18 cellular contexts compared by ENCODE assay signal in the genomic region with DNA sequence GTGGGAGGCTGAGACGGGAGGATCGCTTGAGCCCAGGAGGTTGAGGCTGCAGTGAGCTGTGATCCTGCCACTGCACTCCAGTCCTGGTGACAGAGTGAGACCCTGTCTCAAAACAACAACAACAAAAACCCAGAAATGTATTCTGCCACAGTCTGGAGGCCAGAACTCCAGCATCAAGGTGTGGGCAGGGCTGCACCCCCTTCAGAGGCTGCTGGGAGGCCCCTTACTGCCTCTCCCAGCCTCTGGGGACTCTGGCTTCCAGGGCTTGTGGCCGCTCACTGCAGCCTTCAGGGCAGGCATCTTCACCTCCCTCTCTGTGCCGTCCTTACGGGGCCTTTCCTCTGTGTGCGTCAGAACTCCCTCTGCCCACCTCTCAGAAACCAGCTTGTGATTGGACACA.
DNase-seq lines count a peak whose midpoint lies in the region; ATAC-seq and TF ChIP-seq lines count a peak whose summit lies in the region.
"Had no signal": no experiment of that assay in that cellular context is flagged by ENCODE, and none has a peak within 500 bp of the region (broad histone marks: within the 10 kb centered on the region; RNA-seq: fewer than 3 reads in every experiment).

No MANE protein-coding gene starts in this region.

- peak overlapping the region in 1 of 2 experiments; percentile 92 for H2BK12ac ChIP-seq in mesenchymal stem cell (ENCODE audit: low read length in 2 of 2)

- no peak overlapping the region for H3K27ac Mint-ChIP-seq in activated CD8-positive, alpha-beta memory T cell treated with anti-CD3 and anti-CD28 coated beads, Interleukin-2, amount 10 ng/mL, durations not matched to agents 7 days and 5 days
- H3K27ac Mint-ChIP-seq in CD8-positive, alpha-beta memory T cell = no peak overlapping the region
- no peak overlapping the region for H3K27ac Mint-ChIP-seq in activated B cell treated with CpG ODN at 0.5 μM for 24 hours
- H3K27ac Mint-ChIP-seq: activated T-helper 1 cell treated with anti-CD3 and anti-CD28 coated beads, Interleukin-12 subunit alpha, Interleukin-12 subunit beta, Interleukin-2, Interleukin-4 antibody, amounts not matched to agents 30 ng/mL and 10 ng/mL and 1 ng/mL, durations not matched to agents 14 hours and 24 hours and 36 hours; CD4-positive, alpha-beta T cell; mesothelial cell of epicardium; natural killer cell treated with Interleukin-12 subunit alpha and Interleukin-12 subunit beta and Interleukin-15 and Interleukin-18, amount 100 ng/mL, for 72 hours had no signal

- H2BK15ac ChIP-seq in mesenchymal stem cell (ENCODE audit: low read depth, poor library complexity, severe bottlenecking) = peak overlapping the region; percentile 77

- peak overlapping the region; percentile 64 for H4K91ac ChIP-seq in mesenchymal stem cell (ENCODE audit: low read length)

- peak overlapping the region in 1 of 2 experiments; percentile 86 for H3K14ac ChIP-seq in mesenchymal stem cell (ENCODE audit: low read length in 2 of 2)

- no peaks in the 10 kb centered on the region for H3K9me3 Mint-ChIP-seq in activated CD8-positive, alpha-beta memory T cell treated with anti-CD3 and anti-CD28 coated beads, Interleukin-2, amount 10 ng/mL, durations not matched to agents 7 days and 5 days (ENCODE audit: low read depth)
- no peaks in the 10 kb centered on the region for H3K9me3 Mint-ChIP-seq in CD8-positive, alpha-beta memory T cell
- H3K9me3 Mint-ChIP-seq in activated B cell treated with CpG ODN at 0.5 μM for 24 hours = no peaks in the 10 kb centered on the region
- H3K9me3 Mint-ChIP-seq: activated T-helper 1 cell treated with anti-CD3 and anti-CD28 coated beads, Interleukin-12 subunit alpha, Interleukin-12 subunit beta, Interleukin-2, Interleukin-4 antibody, amounts not matched to agents 30 ng/mL and 10 ng/mL and 1 ng/mL, durations not matched to agents 14 hours and 24 hours and 36 hours; CD4-positive, alpha-beta T cell; mesothelial cell of epicardium; natural killer cell treated with Interleukin-12 subunit alpha and Interleukin-12 subunit beta and Interleukin-15 and Interleukin-18, amount 100 ng/mL, for 72 hours had no signal

- no peak overlapping the region for H2AFZ ChIP-seq in mesenchymal stem cell (ENCODE audit: low read depth, low read length)
- H2AFZ ChIP-seq: parathyroid adenoma had no signal

- DNase-seq in activated CD8-positive, alpha-beta memory T cell treated with anti-CD3 and anti-CD28 coated beads for 24 hours = peak; percentile 42
- DNase-seq in activated CD8-positive, alpha-beta memory T cell treated with anti-CD3 and anti-CD28 coated beads, Interleukin-2, amount 10 ng/mL, durations not matched to agents 7 days and 5 days = no peak
- no peak for DNase-seq in CD8-positive, alpha-beta memory T cell
- peak; percentile 4 for DNase-seq in activated B cell treated with CpG ODN at 0.5 μM for 24 hours
- DNase-seq in mesenchymal stem cell = no peak
- no peak for DNase-seq in AG08396 (ENCODE audit: low spot score)
- no peak for DNase-seq in SHP77 treated with DMSO at 0.1 percent for 48 hours (lab: John Stamatoyannopoulos, UW)
- no peak for DNase-seq in mesenteric fat pad (ENCODE audit: low spot score)
- DNase-seq: activated CD4-positive, alpha-beta T cell treated with anti-CD3 and anti-CD28 coated beads, Interleukin-2, amount 50 U/mL, for 4 hours; foreskin melanocyte; HCEC 1CT; NCI-H1930 had no signal

- no peak overlapping the region for H3K4ac ChIP-seq in mesenchymal stem cell (ENCODE audit: low read depth in 1 of 2, low read length in 2 of 2)

- H3K79me1 ChIP-seq in mesenchymal stem cell (replicated peaks; ENCODE audit: low read length, poor library complexity, severe bottlenecking) = peaks cover 10% of the 10 kb centered on the region

- no peak overlapping the region for H3K4me2 ChIP-seq in mesenchymal stem cell (ENCODE audit: low read length, poor library complexity, severe bottlenecking)

- no peaks in the 10 kb centered on the region for H3K36me3 Mint-ChIP-seq in activated CD8-positive, alpha-beta memory T cell treated with anti-CD3 and anti-CD28 coated beads, Interleukin-2, amount 10 ng/mL, durations not matched to agents 7 days and 5 days
- no peaks in the 10 kb centered on the region for H3K36me3 Mint-ChIP-seq in CD8-positive, alpha-beta memory T cell
- H3K36me3 Mint-ChIP-seq in activated B cell treated with CpG ODN at 0.5 μM for 24 hours (ENCODE audit: low read depth) = no peaks in the 10 kb centered on the region
- H3K36me3 Mint-ChIP-seq: mesothelial cell of epicardium; natural killer cell treated with Interleukin-12 subunit alpha and Interleukin-12 subunit beta and Interleukin-15 and Interleukin-18, amount 100 ng/mL, for 72 hours had no signal

- 84% methylated on average over 5 of the region's 6 CpGs for WGBS in mesenchymal stem cell

- H2BK120ac ChIP-seq in mesenchymal stem cell (ENCODE audit: low read depth, low read length) = no peak overlapping the region

- peak overlapping the region; percentile 37 for H4K8ac ChIP-seq in mesenchymal stem cell (ENCODE audit: low read length)

- no peaks in the 10 kb centered on the region for H3K27me3 Mint-ChIP-seq in activated CD8-positive, alpha-beta memory T cell treated with anti-CD3 and anti-CD28 coated beads, Interleukin-2, amount 10 ng/mL, durations not matched to agents 7 days and 5 days
- peaks cover 0 to 1% of the 10 kb centered on the region in 2 donors for H3K27me3 Mint-ChIP-seq in CD8-positive, alpha-beta memory T cell
- no peaks in the 10 kb centered on the region for H3K27me3 Mint-ChIP-seq in activated B cell treated with CpG ODN at 0.5 μM for 24 hours
- H3K27me3 Mint-ChIP-seq: CD4-positive, alpha-beta T cell; natural killer cell treated with Interleukin-12 subunit alpha and Interleukin-12 subunit beta and Interleukin-15 and Interleukin-18, amount 100 ng/mL, for 72 hours had no signal

- no peaks in the 10 kb centered on the region for H3K27me3 ChIP-seq in CD8-positive, alpha-beta memory T cell (ENCODE audit: insufficient read depth, low read length, poor library complexity, severe bottlenecking)
- no peaks in the 10 kb centered on the region for H3K27me3 ChIP-seq in mesenchymal stem cell (ENCODE audit: control insufficient read depth in 1 of 2, insufficient read depth in 1 of 2, low read length in 2 of 2)
- H3K27me3 ChIP-seq: upper lobe of right lung had no signal

- H3K23ac ChIP-seq in mesenchymal stem cell (ENCODE audit: low read length in 2 of 2) = no peak overlapping the region

- H3K36me3 ChIP-seq in CD8-positive, alpha-beta memory T cell (ENCODE audit: insufficient read depth, low read length) = no peaks in the 10 kb centered on the region
- H3K36me3 ChIP-seq in mesenchymal stem cell (ENCODE audit: control insufficient read depth in 1 of 2, insufficient read depth in 2 of 2, low read depth in 1 of 2, low read length in 2 of 2) = peaks cover 0 to 6% of the 10 kb centered on the region in 2 experiments
- H3K36me3 ChIP-seq: upper lobe of right lung had no signal

- no peak overlapping the region for H2BK5ac ChIP-seq in mesenchymal stem cell (ENCODE audit: low read depth, low read length, poor library complexity, severe bottlenecking)

- intact Hi-C loops in activated B cell treated with CpG ODN at 0.5 μM for 24 hours (cut with micrococcal nuclease) = no loop called here

- H3K9me3 ChIP-seq in CD8-positive, alpha-beta memory T cell (ENCODE audit: low read length) = no peaks in the 10 kb centered on the region
- no peaks in the 10 kb centered on the region for H3K9me3 ChIP-seq in mesenchymal stem cell (ENCODE audit: control insufficient read depth, low read length)
- H3K9me3 ChIP-seq: upper lobe of right lung had no signal

- H3K9ac ChIP-seq in mesenchymal stem cell (ENCODE audit: low read length) = no peak overlapping the region
- H3K9ac ChIP-seq: parathyroid adenoma had no signal

- no peak for ATAC-seq in activated CD8-positive, alpha-beta memory T cell treated with anti-CD3 and anti-CD28 coated beads, Interleukin-2, amount 10 ng/mL, durations not matched to agents 7 days and 5 days
- no peak for ATAC-seq in activated B cell treated with CpG ODN at 0.5 μM for 24 hours (ENCODE audit: low read depth)

- peak overlapping the region; percentile 31 for H3K27ac ChIP-seq in CD8-positive, alpha-beta memory T cell (ENCODE audit: low read depth, low read length)
- no peak overlapping the region for H3K27ac ChIP-seq in mesenchymal stem cell (ENCODE audit: low read length, poor library complexity, severe bottlenecking)
- H3K27ac ChIP-seq: parathyroid adenoma, upper lobe of right lung had no signal

- no peaks in the 10 kb centered on the region for H3K4me1 ChIP-seq in CD8-positive, alpha-beta memory T cell (ENCODE audit: insufficient read depth, low read length)
- peaks cover 42% of the 10 kb centered on the region for H3K4me1 ChIP-seq in mesenchymal stem cell (ENCODE audit: control insufficient read depth, insufficient read depth, low read depth, low read length)
- H3K4me1 ChIP-seq: parathyroid adenoma, upper lobe of right lung had no signal

- H3K4me3 Mint-ChIP-seq in activated CD8-positive, alpha-beta memory T cell treated with anti-CD3 and anti-CD28 coated beads, Interleukin-2, amount 10 ng/mL, durations not matched to agents 7 days and 5 days = no peak overlapping the region
- H3K4me3 Mint-ChIP-seq in CD8-positive, alpha-beta memory T cell = no peak overlapping the region
- no peak overlapping the region for H3K4me3 Mint-ChIP-seq in activated B cell treated with CpG ODN at 0.5 μM for 24 hours
- H3K4me3 Mint-ChIP-seq: activated T-helper 1 cell treated with anti-CD3 and anti-CD28 coated beads, Interleukin-12 subunit alpha, Interleukin-12 subunit beta, Interleukin-2, Interleukin-4 antibody, amounts not matched to agents 30 ng/mL and 10 ng/mL and 1 ng/mL, durations not matched to agents 14 hours and 24 hours and 36 hours; CD4-positive, alpha-beta T cell; mesothelial cell of epicardium; natural killer cell treated with Interleukin-12 subunit alpha and Interleukin-12 subunit beta and Interleukin-15 and Interleukin-18, amount 100 ng/mL, for 72 hours had no signal

- no peaks in the 10 kb centered on the region for H3K4me1 Mint-ChIP-seq in activated CD8-positive, alpha-beta memory T cell treated with anti-CD3 and anti-CD28 coated beads, Interleukin-2, amount 10 ng/mL, durations not matched to agents 7 days and 5 days
- H3K4me1 Mint-ChIP-seq in CD8-positive, alpha-beta memory T cell = no peaks in the 10 kb centered on the region
- no peaks in the 10 kb centered on the region for H3K4me1 Mint-ChIP-seq in activated B cell treated with CpG ODN at 0.5 μM for 24 hours

- TF ChIP-seq CTCF in activated B cell treated with CpG ODN at 0.5 μM for 24 hours (IDR thresholded peaks at IDR 0.05) = no peak

- peak overlapping the region; percentile 57 for H2AK5ac ChIP-seq in mesenchymal stem cell (ENCODE audit: low read length, severe bottlenecking)

- POLR2A ChIA-PET in CD8-positive, alpha-beta memory T cell (lab: Charles Lee) = no interaction called here
- POLR2A ChIA-PET in activated B cell treated with CpG ODN at 0.5 μM for 24 hours (lab: Charles Lee) = no interaction called here

- H3K18ac ChIP-seq in mesenchymal stem cell (ENCODE audit: low read depth in 1 of 2, low read length in 2 of 2) = peak overlapping the region; percentile 45 to 82

- CTCF ChIA-PET in activated CD8-positive, alpha-beta memory T cell treated with anti-CD3 and anti-CD28 coated beads, Interleukin-2, amount 10 ng/mL, durations not matched to agents 7 days and 5 days (lab: Charles Lee) = no interaction called here
- CTCF ChIA-PET in CD8-positive, alpha-beta memory T cell (lab: Charles Lee) = interaction anchor here (1.4 kb wide), 1 partner anchor 18 kb away, joined by 4 read pairs; no protein-coding TSS in a partner anchor
- CTCF ChIA-PET in activated B cell treated with CpG ODN at 0.5 μM for 24 hours (lab: Charles Lee) = no interaction called here

- H3K4me3 ChIP-seq in CD8-positive, alpha-beta memory T cell (ENCODE audit: low read length) = no peak overlapping the region
- H3K4me3 ChIP-seq in mesenchymal stem cell (ENCODE audit: insufficient read depth in 1 of 2, low read depth in 1 of 2, low read length in 2 of 2) = no peak overlapping the region
- H3K4me3 ChIP-seq: upper lobe of right lung had no signal

Comparison
In these comparisons a context has a peak if more than half of its experiments do, and no peak if none do; other contexts are left out.
1. DNase-seq: peak in activated CD8-positive, alpha-beta memory T cell treated with anti-CD3 and anti-CD28 coated beads for 24 hours (single experiment) and activated B cell treated with CpG ODN at 0.5 μM for 24 hours (single experiment); none in activated CD8-positive, alpha-beta memory T cell treated with anti-CD3 and anti-CD28 coated beads, Interleukin-2, amount 10 ng/mL, durations not matched to agents 7 days and 5 days (single experiment), CD8-positive, alpha-beta memory T cell (0 of 5), mesenchymal stem cell (single experiment), AG08396 (single experiment), SHP77 treated with DMSO at 0.1 percent for 48 hours (single experiment) and mesenteric fat pad (single experiment).